Comparison of ENCODE assay signal across 14 cellular contexts in genomic region chr12:78887008-78887407, GRCh38.
A peak's percentile ranks its signal among the peaks of the same experiment; 100 is the strongest.
DNase-seq lines count a peak whose midpoint lies in the region; ATAC-seq and TF ChIP-seq lines count a peak whose summit lies in the region.
"Had no signal": no experiment of that assay in that cellular context is flagged by ENCODE, and none has a peak within 500 bp of the region (broad histone marks: within the 10 kb centered on the region; RNA-seq: fewer than 3 reads in every experiment).

No MANE protein-coding gene starts in this region.

- no peaks in the 10 kb centered on the region for H3K36me3 Mint-ChIP-seq in stimulated activated naive B cell treated with anti-CD40 and anti-IgM and Interleukin-4, amounts not matched to agents 10 μg/mL and 1 μg/mL and 100 μg/mL, for 72 hours
- H3K36me3 Mint-ChIP-seq: type B pancreatic cell had no signal

- H3K4me3 Mint-ChIP-seq in stimulated activated naive B cell treated with anti-CD40 and anti-IgM and Interleukin-4, amounts not matched to agents 10 μg/mL and 1 μg/mL and 100 μg/mL, for 72 hours, result no peak overlapping the region
- H3K4me3 Mint-ChIP-seq: type B pancreatic cell had no signal

- POLR2A ChIA-PET in RWPE1 (lab: Yijun Ruan, JAX; ENCODE audit: low non-redundant PET), result no interaction called here

- peaks cover 5 to 28% of the 10 kb centered on the region in 2 donors for H3K4me1 Mint-ChIP-seq in stimulated activated naive B cell treated with anti-CD40 and anti-IgM and Interleukin-4, amounts not matched to agents 10 μg/mL and 1 μg/mL and 100 μg/mL, for 72 hours

- CTCF ChIA-PET in RWPE1 (lab: Yijun Ruan, JAX), result no interaction called here

- no peak overlapping the region for H3K4me3 ChIP-seq in epithelial cell of esophagus (ENCODE audit: low read length)
- H3K4me3 ChIP-seq: prostate gland had no signal

- H3K27ac Mint-ChIP-seq in stimulated activated naive B cell treated with anti-CD40 and anti-IgM and Interleukin-4, amounts not matched to agents 10 μg/mL and 1 μg/mL and 100 μg/mL, for 72 hours, result no peak overlapping the region
- H3K27ac Mint-ChIP-seq: type B pancreatic cell had no signal

- no peaks in the 10 kb centered on the region for H3K9me3 Mint-ChIP-seq in stimulated activated naive B cell treated with anti-CD40 and anti-IgM and Interleukin-4, amounts not matched to agents 10 μg/mL and 1 μg/mL and 100 μg/mL, for 72 hours
- H3K9me3 Mint-ChIP-seq: type B pancreatic cell had no signal

- no peak overlapping the region for H3K27ac ChIP-seq in RWPE1
- H3K27ac ChIP-seq in caudate nucleus (ENCODE audit: low read depth, low read length), result no peak overlapping the region
- H3K27ac ChIP-seq: prostate gland, WERI-Rb-1 had no signal

- DNase-seq in NCI-H446 treated with DMSO at 0.1 percent for 48 hours (lab: John Stamatoyannopoulos, UW), result peak; percentile 26
- no peak for DNase-seq in NCI-H446 (lab: John Stamatoyannopoulos, UW)
- DNase-seq in RWPE1 (ENCODE audit: low spot score), result peak; percentile 24
- DNase-seq in epithelial cell of esophagus (ENCODE audit: low read depth), result peak; percentile 86
- DNase-seq in stimulated activated naive B cell treated with anti-CD40 and anti-IgM and Interleukin-4, amounts not matched to agents 10 μg/mL and 1 μg/mL and 100 μg/mL, for 72 hours, result no peak
- DNase-seq in caudate nucleus (lab: John Stamatoyannopoulos, UW), result no peak
- no peak for DNase-seq in effector CD4-positive, alpha-beta T cell
- DNase-seq: activated effector memory CD4-positive, alpha-beta T cell treated with anti-CD3 and anti-CD28 coated beads, Interleukin-2, amount 50 U/mL, for 16 hours; Karpas-422; left colon; WERI-Rb-1 had no signal

- no peak for TF ChIP-seq CTCF in RWPE1 (conservative IDR thresholded peaks at IDR 0.05; ENCODE audit: low read depth)
- TF ChIP-seq CTCF in epithelial cell of esophagus (IDR thresholded peaks at IDR 0.05; ENCODE audit: insufficient read depth, low read depth, low read length, missing control alignments), result no peak

- ATAC-seq in stimulated activated naive B cell treated with anti-CD40 and anti-IgM and Interleukin-4, amounts not matched to agents 10 μg/mL and 1 μg/mL and 100 μg/mL, for 72 hours (replicated peaks), result peak; percentile 37 to 45
- no peak for ATAC-seq in HG02610 (IDR thresholded peaks at IDR 0.05; ENCODE audit: unreplicated experiment)
- ATAC-seq: left colon had no signal

- H3K27me3 Mint-ChIP-seq in stimulated activated naive B cell treated with anti-CD40 and anti-IgM and Interleukin-4, amounts not matched to agents 10 μg/mL and 1 μg/mL and 100 μg/mL, for 72 hours, result no peaks in the 10 kb centered on the region
- H3K27me3 Mint-ChIP-seq: type B pancreatic cell had no signal

Comparison
In these comparisons a context has a peak if more than half of its experiments do, and no peak if none do; other contexts are left out.
1. DNase-seq: peak in NCI-H446 treated with DMSO at 0.1 percent for 48 hours (single experiment), RWPE1 (single experiment) and epithelial cell of esophagus (single experiment); none in NCI-H446 (0 of 2), stimulated activated naive B cell treated with anti-CD40 and anti-IgM and Interleukin-4, amounts not matched to agents 10 μg/mL and 1 μg/mL and 100 μg/mL, for 72 hours (single experiment), caudate nucleus (0 of 61) and effector CD4-positive, alpha-beta T cell (single experiment).